In the genomic region with DNA sequence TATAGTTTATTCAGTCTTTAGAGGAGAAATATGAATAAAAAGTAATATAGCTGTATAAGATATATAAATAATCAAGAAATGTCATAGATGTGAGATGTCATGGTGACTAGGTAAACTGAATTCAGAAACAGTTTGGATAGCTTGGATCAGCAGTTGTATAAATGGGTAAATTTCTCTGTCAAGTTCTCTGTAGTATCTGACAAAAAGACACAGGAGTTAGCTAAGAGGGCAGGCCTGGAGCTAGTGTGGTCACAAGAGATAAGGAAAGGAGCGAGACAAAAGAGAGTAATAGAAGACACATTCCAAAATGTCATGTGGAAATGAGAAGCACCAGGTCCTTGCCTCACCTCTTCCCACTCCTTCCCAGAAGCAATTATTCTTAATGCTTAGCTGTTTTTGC, we compare ENCODE assay signal across 24 cellular contexts.
"Had no signal": no experiment of that assay in that cellular context is flagged by ENCODE, and none has a peak within 500 bp of the region (broad histone marks: within the 10 kb centered on the region; RNA-seq: fewer than 3 reads in every experiment).

No MANE protein-coding gene starts in this region.

- H3K27me3 ChIP-seq: brain microvascular endothelial cell, foreskin keratinocyte, heart right ventricle, left lung, neutrophil, right lobe of liver, transverse colon had no signal

- DNase-seq: activated CD4-positive, alpha-beta memory T cell treated with anti-CD3 and anti-CD28 coated beads, Interleukin-2, amount 10 ng/mL, durations not matched to agents 7 days and 5 days; activated CD4-positive, alpha-beta T cell treated with anti-CD3 and anti-CD28 coated beads for 1 hour; activated CD4-positive, alpha-beta T cell treated with anti-CD3 and anti-CD28 coated beads, Interleukin-2, amount 10 ng/mL, durations not matched to agents 7 days and 5 days; activated gamma-delta T cell treated with Interleukin-2 at 50 U/mL for 16 hours; activated naive CD4-positive, alpha-beta T cell treated with anti-CD3 and anti-CD28 coated beads, Interleukin-2, amount 50 U/mL, for 16 hours; activated T-cell treated with anti-CD3 and anti-CD28 coated beads, Interleukin-2, amount 50 U/mL, for 4 hours; amniotic stem cell; brain microvascular endothelial cell; central memory CD4-positive, alpha-beta T cell; foreskin keratinocyte; heart right ventricle; left lung; naive B cell; nephron progenitor cell; right lobe of liver; stimulated activated CD4-positive, alpha-beta T cell treated with anti-CD3 and anti-CD28 coated beads, Interleukin-2, amount 100 ng/mL, for 48 hours; stimulated activated naive CD4-positive, alpha-beta T cell treated with Interleukin-2 at 50 U/mL for 16 hours; T-helper 1 cell; transverse colon had no signal

- ATAC-seq: activated T-cell treated with anti-CD3 and anti-CD28 coated beads, Interleukin-2, amount 50 U/mL, for 4 hours; activated T-helper 17 cell treated with anti-CD3 and anti-CD28 coated beads, Interleukin-2, amount 50 U/mL, for 72 hours; esophagus mucosa; foreskin keratinocyte; left lung; right lobe of liver; WTC11 had no signal

- H3K27ac ChIP-seq: brain microvascular endothelial cell, foreskin keratinocyte, heart right ventricle, left lung, neutrophil, right lobe of liver, transverse colon had no signal

- H3K36me3 ChIP-seq: brain microvascular endothelial cell, heart right ventricle, left lung, neutrophil, right lobe of liver, transverse colon had no signal

- H3K4me1 ChIP-seq: foreskin keratinocyte, heart right ventricle, left lung, right lobe of liver, transverse colon had no signal

- H3K4me3 ChIP-seq: heart right ventricle, left lung, lung, right lobe of liver, transverse colon had no signal

- H3K9me3 ChIP-seq: neutrophil, right lobe of liver, transverse colon had no signal
